In the genomic region with DNA sequence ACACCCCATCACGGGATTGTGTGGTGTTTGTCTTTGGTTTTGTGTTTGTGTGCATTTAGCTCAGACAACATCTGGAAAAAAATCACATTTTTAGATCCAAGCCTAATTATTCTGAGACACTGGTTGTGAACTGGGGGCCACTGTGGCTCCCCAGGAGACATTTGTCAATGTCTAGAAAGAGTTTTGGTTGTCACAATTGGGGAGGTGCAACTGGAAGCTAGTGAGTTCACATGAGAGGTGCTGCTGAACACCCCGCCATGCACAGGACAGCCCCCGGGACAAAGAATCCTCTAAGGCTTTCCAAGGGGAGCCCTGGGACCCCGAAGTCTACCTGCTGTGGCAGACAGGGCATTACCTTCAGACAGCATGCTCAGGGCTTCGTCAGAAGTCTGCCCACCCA, we compare ENCODE assay signal across 21 cellular contexts. TPM values are rescaled to one million over a fixed set of nuclear protein-coding genes. Genes with fewer than 3 reads are reported as not detected.
"Had no signal": no experiment of that assay in that cellular context is flagged by ENCODE, and none has a peak within 500 bp of the region (broad histone marks: within the 10 kb centered on the region; RNA-seq: fewer than 3 reads in every experiment).

No MANE protein-coding gene starts in this region.

- H3K27me3 ChIP-seq: hepatocyte, ovary, suprapubic skin, tibial artery, uterus had no signal

- H3K4me3 ChIP-seq: hepatocyte, left ventricle myocardium inferior, lung, mucosa of descending colon, ovary, prostate gland, skin epidermis, suprapubic skin, thoracic aorta, tibial artery, uterus had no signal

- DNase-seq: islet precursor cell; left ventricle myocardium inferior; midbrain; mucosa of descending colon; naive thymus-derived CD4-positive, alpha-beta T cell; ovary; retina; right cardiac atrium; stimulated activated CD4-positive, alpha-beta T cell treated with anti-CD3 and anti-CD28 coated beads, Interleukin-12 subunit alpha, Interleukin-12 subunit beta, amount 100 ng/mL, for 4 hours; stimulated activated CD4-positive, alpha-beta T cell treated with anti-CD3 and anti-CD28 coated beads, Interleukin-15, amount 100 ng/mL, for 24 hours; stimulated activated CD4-positive, alpha-beta T cell treated with anti-CD3 and anti-CD28 coated beads, Interleukin-2, amount 100 ng/mL, for 24 hours; stimulated activated CD4-positive, alpha-beta T cell treated with anti-CD3 and anti-CD28 coated beads, Interleukin-4, amount 100 ng/mL, for 1 hour; stimulated activated naive B cell treated with anti-CD40 and anti-IgM and Interleukin-4, amounts not matched to agents 10 μg/mL and 1 μg/mL and 100 μg/mL, for 72 hours; tibial artery; uterus had no signal

- H3K4me1 ChIP-seq: left ventricle myocardium inferior, prostate gland, suprapubic skin, tibial artery, uterus had no signal

- H3K36me3 ChIP-seq: left ventricle myocardium inferior, ovary, prostate gland, suprapubic skin, thoracic aorta, tibial artery, uterus had no signal

- H3K27ac ChIP-seq: hepatocyte, left ventricle myocardium inferior, ovary, prostate gland, skin epidermis, suprapubic skin, thoracic aorta, tibial artery, uterus had no signal

- H3K79me2 ChIP-seq: hepatocyte had no signal

- H3K4me2 ChIP-seq: hepatocyte had no signal

- H2AFZ ChIP-seq: hepatocyte had no signal

- H3K9me3 ChIP-seq: left ventricle myocardium inferior, mucosa of descending colon, ovary, prostate gland, suprapubic skin, thoracic aorta, uterus had no signal

RNA-seq across cellular contexts. Expression of gene SHROOM2, which starts 47.1 kb away (rescaled TPM):
- polyA plus RNA-seq: naive thymus-derived CD4-positive, alpha-beta T cell had no signal
